In genomic region chr4:121817701-121818100, GRCh38 we compare ENCODE assay signal across 27 cellular contexts. TPM values are rescaled to one million over a fixed set of nuclear protein-coding genes. Genes with fewer than 3 reads are reported as not detected.
DNase-seq lines count a peak whose midpoint lies in the region; ATAC-seq and TF ChIP-seq lines count a peak whose summit lies in the region.
"Had no signal": no experiment of that assay in that cellular context is flagged by ENCODE, and none has a peak within 500 bp of the region (broad histone marks: within the 10 kb centered on the region; RNA-seq: fewer than 3 reads in every experiment).

No MANE protein-coding gene starts in this region.

- no peak overlapping the region for H3K4me3 Mint-ChIP-seq in activated CD4-positive, alpha-beta memory T cell treated with anti-CD3 and anti-CD28 coated beads, Interleukin-2, amount 10 ng/mL, durations not matched to agents 7 days and 5 days
- no peak overlapping the region for H3K4me3 Mint-ChIP-seq in activated CD4-positive, alpha-beta memory T cell treated with anti-CD3 and anti-CD28 coated beads for 36 hours
- H3K4me3 Mint-ChIP-seq in H9: no peak overlapping the region
- no peak overlapping the region for H3K4me3 Mint-ChIP-seq in activated T-helper 2 cell treated with anti-CD3 and anti-CD28 coated beads, Interferon-gamma antibody, Interleukin-2, Interleukin-4, amounts not matched to agents 10 μg/mL and 5 μg/mL and 100 μg/mL, durations not matched to agents 14 hours and 24 hours and 36 hours (ENCODE audit: low read depth)
- H3K4me3 Mint-ChIP-seq: B cell, neural progenitor cell had no signal

- H3K4me2 ChIP-seq in H9 (ENCODE audit: insufficient read depth, insufficient read length, low read length): no peak overlapping the region
- H3K4me2 ChIP-seq: neural progenitor cell, SK-N-SH, smooth muscle cell had no signal

- H3K4me1 ChIP-seq in ACC112 (ENCODE audit: control insufficient read depth, insufficient read depth, low read length, unreplicated experiment): peaks cover 51% of the 10 kb centered on the region
- no peaks in the 10 kb centered on the region for H3K4me1 ChIP-seq in H9 (ENCODE audit: insufficient read depth, low read length)
- H3K4me1 ChIP-seq: parathyroid adenoma had no signal

- no peaks in the 10 kb centered on the region for H3K9me3 Mint-ChIP-seq in activated CD4-positive, alpha-beta memory T cell treated with anti-CD3 and anti-CD28 coated beads, Interleukin-2, amount 10 ng/mL, durations not matched to agents 7 days and 5 days
- H3K9me3 Mint-ChIP-seq in activated CD4-positive, alpha-beta memory T cell treated with anti-CD3 and anti-CD28 coated beads for 36 hours: no peaks in the 10 kb centered on the region
- no peaks in the 10 kb centered on the region for H3K9me3 Mint-ChIP-seq in H9
- H3K9me3 Mint-ChIP-seq in activated T-helper 2 cell treated with anti-CD3 and anti-CD28 coated beads, Interferon-gamma antibody, Interleukin-2, Interleukin-4, amounts not matched to agents 10 μg/mL and 5 μg/mL and 100 μg/mL, durations not matched to agents 14 hours and 24 hours and 36 hours: no peaks in the 10 kb centered on the region
- H3K9me3 Mint-ChIP-seq: neural progenitor cell had no signal

- H4K20me1 ChIP-seq in H9 (ENCODE audit: control insufficient read depth, insufficient read depth, insufficient read length): no peaks in the 10 kb centered on the region

- no CpG with 5 or more reads among the region's 1 CpG for WGBS in H9 (ENCODE audit: extremely low coverage, insufficient read length, low lambda C conversion rate)

- H3K14ac ChIP-seq in H9 (ENCODE audit: insufficient read depth, low read length): no peak overlapping the region

- peaks cover 63% of the 10 kb centered on the region for H3K4me1 Mint-ChIP-seq in activated CD4-positive, alpha-beta memory T cell treated with anti-CD3 and anti-CD28 coated beads, Interleukin-2, amount 10 ng/mL, durations not matched to agents 7 days and 5 days
- H3K4me1 Mint-ChIP-seq in activated CD4-positive, alpha-beta memory T cell treated with anti-CD3 and anti-CD28 coated beads for 36 hours (ENCODE audit: low read depth): peaks cover 19% of the 10 kb centered on the region
- peaks cover 8 to 11% of the 10 kb centered on the region in 2 experiments for H3K4me1 Mint-ChIP-seq in H9
- peaks cover 49% of the 10 kb centered on the region for H3K4me1 Mint-ChIP-seq in activated T-helper 2 cell treated with anti-CD3 and anti-CD28 coated beads, Interferon-gamma antibody, Interleukin-2, Interleukin-4, amounts not matched to agents 10 μg/mL and 5 μg/mL and 100 μg/mL, durations not matched to agents 14 hours and 24 hours and 36 hours (ENCODE audit: low read depth)

- no peak overlapping the region for H3K23ac ChIP-seq in H9 (ENCODE audit: insufficient read length, low read depth, low read length)

- no peak overlapping the region for H3K4me3 ChIP-seq in ACC112 (ENCODE audit: low read depth, low read length)
- H3K4me3 ChIP-seq: esophagus squamous epithelium, neural progenitor cell, smooth muscle cell, transverse colon had no signal

- no peak for TF ChIP-seq CTCF in H9 (conservative IDR thresholded peaks at IDR 0.05)

- H3K18ac ChIP-seq in H9 (ENCODE audit: insufficient read length, low read depth, low read length): no peak overlapping the region

- no peak overlapping the region for H2BK15ac ChIP-seq in H9 (ENCODE audit: low read depth, low read length)

- no peak overlapping the region for H2BK12ac ChIP-seq in H9 (ENCODE audit: insufficient read length, low read depth, low read length)

- peaks cover 47% of the 10 kb centered on the region for H3K36me3 ChIP-seq in ACC112 (ENCODE audit: insufficient read depth, low read length)

- no peak overlapping the region for H3K56ac ChIP-seq in H9 (ENCODE audit: insufficient read length, low read depth, low read length)

- H3K79me1 ChIP-seq in H9 (ENCODE audit: insufficient read depth, low read depth, low read length, poor library complexity, severe bottlenecking): peaks cover 4% of the 10 kb centered on the region

- peaks cover 82% of the 10 kb centered on the region for H3K36me3 Mint-ChIP-seq in activated CD4-positive, alpha-beta memory T cell treated with anti-CD3 and anti-CD28 coated beads, Interleukin-2, amount 10 ng/mL, durations not matched to agents 7 days and 5 days (ENCODE audit: low read depth)
- peaks cover 58% of the 10 kb centered on the region for H3K36me3 Mint-ChIP-seq in activated CD4-positive, alpha-beta memory T cell treated with anti-CD3 and anti-CD28 coated beads for 36 hours
- H3K36me3 Mint-ChIP-seq in H9 (ENCODE audit: insufficient read depth in 1 of 3, low read depth in 3 of 3): peaks cover 39 to 77% (median 73%) of the 10 kb centered on the region in 3 experiments; a peak in 6 of 7 replicates
- peaks cover 77% of the 10 kb centered on the region for H3K36me3 Mint-ChIP-seq in activated T-helper 2 cell treated with anti-CD3 and anti-CD28 coated beads, Interferon-gamma antibody, Interleukin-2, Interleukin-4, amounts not matched to agents 10 μg/mL and 5 μg/mL and 100 μg/mL, durations not matched to agents 14 hours and 24 hours and 36 hours (ENCODE audit: low read depth)

- peak overlapping the region; percentile 19; the same call in 1 of the 2 replicates for H3K27ac ChIP-seq in ACC112 (ENCODE audit: low read depth, low read length)
- H3K27ac ChIP-seq in H9 (ENCODE audit: insufficient read length, low read depth, low read length): no peak overlapping the region
- H3K27ac ChIP-seq: esophagus squamous epithelium, neural progenitor cell, parathyroid adenoma, transverse colon, WERI-Rb-1 had no signal

- H2AK5ac ChIP-seq in H9 (ENCODE audit: insufficient read length, low read length): no peak overlapping the region

- H3K9ac ChIP-seq in H9 (ENCODE audit: extremely low read depth, insufficient read length, low read length): no peak overlapping the region
- H3K9ac ChIP-seq: neural progenitor cell, parathyroid adenoma, SK-N-SH had no signal

- H2BK120ac ChIP-seq in H9 (ENCODE audit: low read depth, low read length, poor library complexity, severe bottlenecking): no peak overlapping the region

- no peak for DNase-seq in activated CD4-positive, alpha-beta memory T cell treated with anti-CD3 and anti-CD28 coated beads, Interleukin-2, amount 10 ng/mL, durations not matched to agents 7 days and 5 days
- no peak for DNase-seq in activated CD4-positive, alpha-beta memory T cell treated with anti-CD3 and anti-CD28 coated beads for 36 hours
- DNase-seq in H9 (no peak), HT-29 (ENCODE audit: low spot score) (no peak)
- DNase-seq in activated T-helper 2 cell treated with anti-CD3 and anti-CD28 coated beads, Interferon-gamma antibody, Interleukin-2, Interleukin-4, amounts not matched to agents 10 μg/mL and 5 μg/mL and 100 μg/mL, durations not matched to agents 14 hours and 24 hours and 36 hours (ENCODE audit: low spot score): no peak
- DNase-seq: activated CD4-positive, alpha-beta T cell treated with anti-CD3 and anti-CD28 coated beads, Interleukin-2, amount 50 U/mL, for 48 hours; caudate nucleus; esophagus squamous epithelium; foreskin melanocyte; mammary epithelial cell; NCI-H446; NCI-H774; SK-N-SH; stimulated activated CD4-positive, alpha-beta T cell treated with anti-CD3 and anti-CD28 coated beads, Interleukin-1b, Interleukin-23, amount 100 ng/mL, for 48 hours; stimulated activated CD8-positive, alpha-beta memory T cell treated with anti-CD3 and anti-CD28 coated beads, Interleukin-4, amount 100 ng/mL, for 48 hours; T1000; transverse colon; WERI-Rb-1 had no signal

- H3K23me2 ChIP-seq in H9 (ENCODE audit: insufficient read length, low read depth, low read length, poor library complexity, severe bottlenecking): peaks cover 5% of the 10 kb centered on the region

- H4K91ac ChIP-seq in H9 (ENCODE audit: insufficient read length, low read depth, low read length): no peak overlapping the region

- ATAC-seq in HG03280 (IDR thresholded peaks at IDR 0.05; ENCODE audit: unreplicated experiment) (no peak), HG03439 (IDR thresholded peaks at IDR 0.05; ENCODE audit: unreplicated experiment) (no peak)
- ATAC-seq: HCT116 had no signal

- H3K27me3 ChIP-seq in ACC112 (ENCODE audit: insufficient read depth, low read length) (no peaks in the 10 kb centered on the region), H9 (ENCODE audit: insufficient read depth, low read length) (no peaks in the 10 kb centered on the region)
- H3K27me3 ChIP-seq: esophagus squamous epithelium, neural progenitor cell, transverse colon had no signal

- H3K79me2 ChIP-seq in ACC112 (ENCODE audit: control insufficient read depth, insufficient read depth, low read length, unreplicated experiment): peaks cover 63% of the 10 kb centered on the region
- H3K79me2 ChIP-seq in H9 (ENCODE audit: insufficient read depth, low read length): peaks cover 5% of the 10 kb centered on the region; the same call in 1 of the 2 replicates
- H3K79me2 ChIP-seq: parathyroid adenoma had no signal

- H2AFZ ChIP-seq in ACC112 (ENCODE audit: low read length, unreplicated experiment) (no peak overlapping the region), H9 (ENCODE audit: low read length) (no peak overlapping the region)
- H2AFZ ChIP-seq: neural progenitor cell, parathyroid adenoma had no signal

- H3K9me3 ChIP-seq in H9 (ENCODE audit: control insufficient read depth, low read depth, low read length): no peaks in the 10 kb centered on the region
- H3K9me3 ChIP-seq: esophagus squamous epithelium, SK-N-SH, transverse colon had no signal

- H4K8ac ChIP-seq in H9 (replicated peaks; ENCODE audit: insufficient read length, low read depth, low read length): no peak overlapping the region

- no peak overlapping the region for H3K4ac ChIP-seq in H9 (ENCODE audit: low read depth, low read length)

- intact Hi-C loops in activated CD4-positive, alpha-beta memory T cell treated with anti-CD3 and anti-CD28 coated beads for 36 hours (cut with micrococcal nuclease): no loop called here
- intact Hi-C loops in activated T-helper 2 cell treated with anti-CD3 and anti-CD28 coated beads, Interferon-gamma antibody, Interleukin-2, Interleukin-4, amounts not matched to agents 10 μg/mL and 5 μg/mL and 100 μg/mL, durations not matched to agents 14 hours and 24 hours and 36 hours (cut with micrococcal nuclease): no loop called here

- CTCF ChIA-PET in activated CD4-positive, alpha-beta memory T cell treated with anti-CD3 and anti-CD28 coated beads, Interleukin-2, amount 10 ng/mL, durations not matched to agents 7 days and 5 days (lab: Charles Lee): no interaction called here
- CTCF ChIA-PET in activated CD4-positive, alpha-beta memory T cell treated with anti-CD3 and anti-CD28 coated beads for 36 hours (lab: Charles Lee): no interaction called here

- H2BK20ac ChIP-seq in H9 (ENCODE audit: low read depth, low read length, poor library complexity, severe bottlenecking): no peak overlapping the region

- POLR2A ChIA-PET in activated CD4-positive, alpha-beta memory T cell treated with anti-CD3 and anti-CD28 coated beads, Interleukin-2, amount 10 ng/mL, durations not matched to agents 7 days and 5 days (lab: Charles Lee): interaction anchor here (1.4 to 17.3 kb wide), 3 partner anchors 9 to 15 kb away, joined by 3 to 142 read pairs (median 3); partner anchors contain the start of gene EXOSC9
- POLR2A ChIA-PET in activated CD4-positive, alpha-beta memory T cell treated with anti-CD3 and anti-CD28 coated beads for 36 hours (lab: Charles Lee): no interaction called here

- H3K27ac Mint-ChIP-seq in activated CD4-positive, alpha-beta memory T cell treated with anti-CD3 and anti-CD28 coated beads, Interleukin-2, amount 10 ng/mL, durations not matched to agents 7 days and 5 days: peak overlapping the region; percentile 33
- no peak overlapping the region for H3K27ac Mint-ChIP-seq in activated CD4-positive, alpha-beta memory T cell treated with anti-CD3 and anti-CD28 coated beads for 36 hours
- peak overlapping the region; percentile 9 to 53 (median 40); a peak in 3 of 7 replicates for H3K27ac Mint-ChIP-seq in H9
- peak overlapping the region; percentile 38 for H3K27ac Mint-ChIP-seq in activated T-helper 2 cell treated with anti-CD3 and anti-CD28 coated beads, Interferon-gamma antibody, Interleukin-2, Interleukin-4, amounts not matched to agents 10 μg/mL and 5 μg/mL and 100 μg/mL, durations not matched to agents 14 hours and 24 hours and 36 hours
- H3K27ac Mint-ChIP-seq: B cell, neural progenitor cell had no signal

- no peak overlapping the region for H3T11ph ChIP-seq in H9 (ENCODE audit: low read length)

- no peak overlapping the region for H4K5ac ChIP-seq in H9 (ENCODE audit: insufficient read length, low read depth, low read length)

- no peak overlapping the region for H2BK5ac ChIP-seq in H9 (ENCODE audit: insufficient read length, low read length)

- no peaks in the 10 kb centered on the region for H3K27me3 Mint-ChIP-seq in activated CD4-positive, alpha-beta memory T cell treated with anti-CD3 and anti-CD28 coated beads, Interleukin-2, amount 10 ng/mL, durations not matched to agents 7 days and 5 days
- H3K27me3 Mint-ChIP-seq in activated CD4-positive, alpha-beta memory T cell treated with anti-CD3 and anti-CD28 coated beads for 36 hours: no peaks in the 10 kb centered on the region
- no peaks in the 10 kb centered on the region for H3K27me3 Mint-ChIP-seq in H9 (ENCODE audit: low read depth)
- H3K27me3 Mint-ChIP-seq in activated T-helper 2 cell treated with anti-CD3 and anti-CD28 coated beads, Interferon-gamma antibody, Interleukin-2, Interleukin-4, amounts not matched to agents 10 μg/mL and 5 μg/mL and 100 μg/mL, durations not matched to agents 14 hours and 24 hours and 36 hours (ENCODE audit: low read depth): no peaks in the 10 kb centered on the region
- H3K27me3 Mint-ChIP-seq: B cell had no signal

RNA-seq across cellular contexts. Expression of gene CCNA2, which starts 6.0 kb away (rescaled TPM):
- 100 to 1,000 TPM; 104 to 107 TPM for total RNA-seq in activated CD4-positive, alpha-beta memory T cell treated with anti-CD3 and anti-CD28 coated beads, Interleukin-2, amount 10 ng/mL, durations not matched to agents 7 days and 5 days
- total RNA-seq in activated CD4-positive, alpha-beta memory T cell treated with anti-CD3 and anti-CD28 coated beads for 36 hours: 100 to 1,000 TPM in 1 of 2 experiments, 10 to 100 TPM in 1; 98.2 to 100 TPM
- 89.0 and 89.2 TPM in 2 replicates for total RNA-seq in H9 (2021)
- total RNA-seq in activated T-helper 2 cell treated with anti-CD3 and anti-CD28 coated beads, Interferon-gamma antibody, Interleukin-2, Interleukin-4, amounts not matched to agents 10 μg/mL and 5 μg/mL and 100 μg/mL, durations not matched to agents 14 hours and 24 hours and 36 hours: 74.7 and 75.1 TPM in 2 replicates
- 90.9 and 94.6 TPM in 2 replicates for total RNA-seq in HT-29 (2014; rRNA removed; shearing (Covaris generic))

RNA-seq across cellular contexts. Expression of gene EXOSC9, which starts 16.6 kb away (rescaled TPM):
- total RNA-seq in activated CD4-positive, alpha-beta memory T cell treated with anti-CD3 and anti-CD28 coated beads, Interleukin-2, amount 10 ng/mL, durations not matched to agents 7 days and 5 days: 10 to 100 TPM; 50.5 to 51.0 TPM
- total RNA-seq in activated CD4-positive, alpha-beta memory T cell treated with anti-CD3 and anti-CD28 coated beads for 36 hours: 10 to 100 TPM; 65.9 to 68.0 TPM
- 68.6 and 69.1 TPM in 2 replicates for total RNA-seq in H9 (2021)
- total RNA-seq in activated T-helper 2 cell treated with anti-CD3 and anti-CD28 coated beads, Interferon-gamma antibody, Interleukin-2, Interleukin-4, amounts not matched to agents 10 μg/mL and 5 μg/mL and 100 μg/mL, durations not matched to agents 14 hours and 24 hours and 36 hours: 62.1 and 65.9 TPM in 2 replicates
- total RNA-seq in HT-29 (2014; rRNA removed; shearing (Covaris generic)): 19.0 and 24.6 TPM in 2 replicates

RNA-seq across cellular contexts. Expression of gene BBS7, which starts 52.6 kb away (rescaled TPM):
- 10 to 100 TPM; 16.2 to 16.9 TPM for total RNA-seq in activated CD4-positive, alpha-beta memory T cell treated with anti-CD3 and anti-CD28 coated beads, Interleukin-2, amount 10 ng/mL, durations not matched to agents 7 days and 5 days
- total RNA-seq in activated CD4-positive, alpha-beta memory T cell treated with anti-CD3 and anti-CD28 coated beads for 36 hours: 10 to 100 TPM; 15.2 to 17.9 TPM
- total RNA-seq in H9 (2021): 26.2 and 28.5 TPM in 2 replicates
- 17.5 and 18.5 TPM in 2 replicates for total RNA-seq in activated T-helper 2 cell treated with anti-CD3 and anti-CD28 coated beads, Interferon-gamma antibody, Interleukin-2, Interleukin-4, amounts not matched to agents 10 μg/mL and 5 μg/mL and 100 μg/mL, durations not matched to agents 14 hours and 24 hours and 36 hours
- 7.6 and 10.0 TPM in 2 replicates for total RNA-seq in HT-29 (2014; rRNA removed; shearing (Covaris generic))

RNA-seq across cellular contexts. Expression of gene SMIM43, which starts 52.7 kb away (rescaled TPM):
- not detected for total RNA-seq in activated CD4-positive, alpha-beta memory T cell treated with anti-CD3 and anti-CD28 coated beads, Interleukin-2, amount 10 ng/mL, durations not matched to agents 7 days and 5 days
- total RNA-seq in activated CD4-positive, alpha-beta memory T cell treated with anti-CD3 and anti-CD28 coated beads for 36 hours: not detected
- 1.0 and 1.2 TPM in 2 replicates for total RNA-seq in H9 (2021)
- total RNA-seq in activated T-helper 2 cell treated with anti-CD3 and anti-CD28 coated beads, Interferon-gamma antibody, Interleukin-2, Interleukin-4, amounts not matched to agents 10 μg/mL and 5 μg/mL and 100 μg/mL, durations not matched to agents 14 hours and 24 hours and 36 hours: not detected in 2 replicates
- not detected in 2 replicates for total RNA-seq in HT-29 (2014; rRNA removed; shearing (Covaris generic))
- total RNA-seq: astrocyte, B cell, mammary epithelial cell, smooth muscle cell had no signal
